In genomic region chr10:117375360-117376147, GRCh38 we compare ENCODE assay signal across 8 cellular contexts. TPM values are rescaled to one million over a fixed set of nuclear protein-coding genes. Genes with fewer than 3 reads are reported as not detected.
DNase-seq lines count a peak whose midpoint lies in the region; ATAC-seq and TF ChIP-seq lines count a peak whose summit lies in the region.

Gene PDZD8 (minus strand): TSS chr10:117375440. CDS start chr10:117375227, 213 bp downstream.

- H3K9me3 Mint-ChIP-seq in CD8-positive, alpha-beta T cell: no peaks in the 10 kb centered on the region

- H3K4me3 ChIP-seq in CD8-positive, alpha-beta T cell (ENCODE audit: low read depth, low read length): peak within 1 kb of the TSS; percentile 95

- peaks cover 26% of the 10 kb centered on the region for H3K4me1 ChIP-seq in CD8-positive, alpha-beta T cell (ENCODE audit: insufficient read depth, low read length)

- H3K27me3 ChIP-seq in CD8-positive, alpha-beta T cell (ENCODE audit: insufficient read depth, low read length): no peaks in the 10 kb centered on the region

- intact Hi-C loops in CD8-positive, alpha-beta T cell (cut with DNase I, micrococcal nuclease): loop anchor here (1.0 to 10.0 kb wide), 7 partner anchors 12 to 1382 kb away; partner anchors contain the start of genes FAM204A (in 2 of the 2) and RAB11FIP2 (in 2 of the 2)

- POLR2A ChIA-PET in CD8-positive, alpha-beta T cell (lab: Charles Lee): no interaction called here
- POLR2A ChIA-PET in activated CD8-positive, alpha-beta memory T cell treated with anti-CD3 and anti-CD28 coated beads for 36 hours (lab: Charles Lee): interaction anchor here (0.7 kb wide), 1 partner anchor 14 kb away, joined by 3 read pairs; no protein-coding TSS in a partner anchor

- TF ChIP-seq CTCF in CD8-positive, alpha-beta T cell (IDR thresholded peaks at IDR 0.05): no peak

- H3K36me3 Mint-ChIP-seq in CD8-positive, alpha-beta T cell: peaks cover 11% of the 10 kb centered on the region

- peak within 1 kb of the TSS; percentile 73 for H3K27ac ChIP-seq in CD8-positive, alpha-beta T cell (ENCODE audit: low read depth, low read length)

- peak within 1 kb of the TSS; percentile 95 for H3K4me3 Mint-ChIP-seq in CD8-positive, alpha-beta T cell

- H3K9me3 ChIP-seq in CD8-positive, alpha-beta T cell (ENCODE audit: low read length): no peaks in the 10 kb centered on the region

- peak; percentile 76 for ATAC-seq in CD8-positive, alpha-beta T cell
- peak; percentile 86 for ATAC-seq in GM19463 (IDR thresholded peaks at IDR 0.05; ENCODE audit: unreplicated experiment)

- no peaks in the 10 kb centered on the region for H3K36me3 ChIP-seq in CD8-positive, alpha-beta T cell (ENCODE audit: insufficient read depth, low read length)

- CTCF ChIA-PET in CD8-positive, alpha-beta T cell (lab: Charles Lee): no interaction called here
- CTCF ChIA-PET in activated CD8-positive, alpha-beta memory T cell treated with anti-CD3 and anti-CD28 coated beads for 36 hours (lab: Charles Lee): no interaction called here

- H3K27me3 Mint-ChIP-seq in CD8-positive, alpha-beta T cell (ENCODE audit: low read depth): peaks cover 25% of the 10 kb centered on the region

- DNase-seq in CD8-positive, alpha-beta T cell: peak; percentile 77 to 96 (median 90)
- peak; percentile 89 for DNase-seq in HPDE6-E6E7 (ENCODE audit: extremely low spot score)
- peak; percentile 84 to 92 for DNase-seq in NOMO-1 (lab: John Stamatoyannopoulos, UW; ENCODE audit: unreplicated experiment in 2 of 2)
- peak; percentile 80 for DNase-seq in effector CD8-positive, alpha-beta T cell (lab: John Stamatoyannopoulos, UW)
- DNase-seq in lung microvascular endothelial cell (ENCODE audit: low read depth in 2 of 2): peak; percentile 94 to 95
- peak; percentile 78 to 87 (median 84) for DNase-seq in stimulated activated CD4-positive, alpha-beta T cell treated with anti-CD3 and anti-CD28 coated beads, TNF-alpha, amount 100 ng/mL, for 48 hours (ENCODE audit: low read depth in 3 of 3)

- H3K4me1 Mint-ChIP-seq in CD8-positive, alpha-beta T cell (ENCODE audit: low read depth): peaks cover 37% of the 10 kb centered on the region

- H3K27ac Mint-ChIP-seq in CD8-positive, alpha-beta T cell: peak within 1 kb of the TSS; percentile 95

RNA-seq across cellular contexts. Expression of gene PDZD8, which starts in this region (rescaled TPM):
- total RNA-seq in CD8-positive, alpha-beta T cell: 10 to 100 TPM; 49.6 to 59.8 TPM
- total RNA-seq in activated CD8-positive, alpha-beta memory T cell treated with anti-CD3 and anti-CD28 coated beads for 36 hours: 10 to 100 TPM; 27.6 to 27.7 TPM
- 8.3 and 13.1 TPM in 2 replicates for total RNA-seq in lung microvascular endothelial cell

Comparison
In these comparisons a context has a peak if more than half of its experiments do, and no peak if none do; other contexts are left out.
1. Peak in every context shown above with its lines: DNase-seq, ATAC-seq, H3K4me3 ChIP-seq and H3K27ac ChIP-seq.